ENCODE assay signal across 26 cellular contexts in the genomic region with DNA sequence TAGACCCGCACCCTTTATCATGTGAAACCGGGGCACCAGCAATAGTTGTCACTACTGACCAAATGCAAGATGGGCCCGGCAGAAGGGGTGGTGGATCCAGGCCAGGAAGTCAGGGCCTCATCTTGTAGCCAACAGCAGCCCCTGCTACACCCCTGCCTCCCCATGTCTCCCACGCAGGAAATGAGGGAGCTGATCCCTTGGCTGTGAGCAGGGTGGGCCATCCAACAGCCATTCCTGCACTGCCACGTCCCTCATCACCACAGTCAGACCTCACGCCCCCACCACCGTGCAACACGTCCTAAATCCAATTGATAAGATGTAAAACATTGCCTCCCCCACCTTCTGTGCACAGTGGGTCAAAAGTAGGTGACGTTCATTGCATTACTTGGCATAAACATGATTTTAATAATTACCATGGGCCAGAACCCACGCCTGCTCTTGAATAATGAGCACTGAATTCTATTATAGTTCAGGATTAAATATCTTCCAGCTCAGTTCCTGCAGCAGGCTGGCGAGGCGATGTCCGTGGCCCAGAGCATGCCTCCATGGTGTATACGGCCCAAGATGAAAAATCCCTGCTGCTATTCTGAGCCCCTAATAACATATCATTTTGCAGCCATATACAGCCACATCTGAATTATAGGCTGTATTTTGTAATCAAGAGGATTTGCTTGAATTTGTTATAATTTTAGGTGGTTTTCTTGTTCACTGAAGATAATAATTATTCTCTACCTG.
"Had no signal": no experiment of that assay in that cellular context is flagged by ENCODE, and none has a peak within 500 bp of the region (broad histone marks: within the 10 kb centered on the region; RNA-seq: fewer than 3 reads in every experiment).

No MANE protein-coding gene starts in this region.

- DNase-seq: hippocampal formation; left colon; left lung; midbrain; mucosa of descending colon; retina; stimulated activated CD4-positive, alpha-beta T cell treated with anti-CD3 and anti-CD28 coated beads, Interleukin-12 subunit alpha, Interleukin-12 subunit beta, amount 100 ng/mL, for 4 hours; stimulated activated CD4-positive, alpha-beta T cell treated with anti-CD3 and anti-CD28 coated beads, Interleukin-15, amount 100 ng/mL, for 24 hours; stimulated activated CD4-positive, alpha-beta T cell treated with anti-CD3 and anti-CD28 coated beads, Interleukin-2, amount 100 ng/mL, for 24 hours; stimulated activated CD4-positive, alpha-beta T cell treated with anti-CD3 and anti-CD28 coated beads, Interleukin-4, amount 100 ng/mL, for 1 hour; stimulated activated naive B cell treated with anti-CD40 and anti-IgM and Interleukin-4, amounts not matched to agents 10 μg/mL and 1 μg/mL and 100 μg/mL, for 72 hours; stimulated activated naive CD8-positive, alpha-beta T cell treated with anti-CD3 and anti-CD28 coated beads, Interleukin-15, Interleukin-2, amounts not matched to agents 100 U/mL and 50 U/mL, for 24 hours; stomach; testis; thyroid gland; transverse colon; uterus had no signal

- H3K4me3 ChIP-seq: left lung, mucosa of descending colon, ovary, prostate gland, skin epidermis, stomach, testis, thyroid gland, transverse colon, upper lobe of left lung, uterus had no signal

- FAIRE-seq: keratinocyte had no signal

- H3K36me3 ChIP-seq: left lung, ovary, prostate gland, stomach, thyroid gland, transverse colon, upper lobe of left lung, uterus had no signal

- ATAC-seq: left colon; left lung; mucosa of descending colon; naive thymus-derived CD4-positive, alpha-beta T cell; natural killer cell treated with Interleukin-12 subunit alpha and Interleukin-12 subunit beta and Interleukin-15 and Interleukin-18, amount 100 ng/mL, for 72 hours; right cardiac atrium; sciatic nerve; stimulated activated naive B cell treated with anti-CD40 and anti-IgM and Interleukin-4, amounts not matched to agents 10 μg/mL and 1 μg/mL and 100 μg/mL, for 72 hours; stimulated activated naive CD8-positive, alpha-beta T cell treated with anti-CD3 and anti-CD28 coated beads, Interleukin-15, Interleukin-2, amounts not matched to agents 100 U/mL and 50 U/mL, for 24 hours had no signal

- H3K27me3 ChIP-seq: ovary, testis, thyroid gland, upper lobe of left lung, uterus had no signal

- H3K9me3 ChIP-seq: left lung, mucosa of descending colon, ovary, prostate gland, stomach, testis, thyroid gland, transverse colon, upper lobe of left lung, uterus had no signal

- H3K27ac ChIP-seq: left lung, ovary, prostate gland, skin epidermis, stomach, testis, thyroid gland, transverse colon, upper lobe of left lung, uterus had no signal

- H3K4me1 ChIP-seq: left lung, prostate gland, stomach, testis, transverse colon, uterus had no signal
